ENCODE assay signal across 8 cellular contexts in genomic region chr12:118850244-118850825, GRCh38.
A peak's percentile ranks its signal among the peaks of the same experiment; 100 is the strongest.
DNase-seq lines count a peak whose midpoint lies in the region; TF ChIP-seq lines count a peak whose summit lies in the region.

No MANE protein-coding gene starts in this region.

- H3K27ac Mint-ChIP-seq in brain = no peak overlapping the region

- peaks cover 11% of the 10 kb centered on the region for H3K4me1 Mint-ChIP-seq in brain

- no peaks in the 10 kb centered on the region for H3K36me3 ChIP-seq in neuronal stem cell (replicated peaks in 1 of 2; ENCODE audit: control insufficient read depth in 2 of 2, insufficient read depth in 2 of 2, low read length in 2 of 2)

- H3K4me1 ChIP-seq in neuronal stem cell (ENCODE audit: control insufficient read depth in 2 of 2, insufficient read depth in 1 of 2, low read depth in 1 of 2, low read length in 2 of 2) = peaks cover 0 to 3% of the 10 kb centered on the region in 2 donors

- H3K9ac ChIP-seq in neuronal stem cell (ENCODE audit: low read depth, low read length, poor library complexity) = no peak overlapping the region

- no peak overlapping the region for H3K18ac ChIP-seq in neuronal stem cell (ENCODE audit: low read length)

- no peak overlapping the region for H4K8ac ChIP-seq in neuronal stem cell (ENCODE audit: low read depth, low read length)

- H3K36me3 Mint-ChIP-seq in brain = no peaks in the 10 kb centered on the region

- H3K4me2 ChIP-seq in neuronal stem cell (ENCODE audit: insufficient read depth, low read length, poor library complexity, severe bottlenecking) = no peak overlapping the region

- no peak overlapping the region for H3K4me3 Mint-ChIP-seq in brain

- no peak overlapping the region for H3K27ac ChIP-seq in neuronal stem cell (replicated peaks; ENCODE audit: low read length)

- H2BK15ac ChIP-seq in neuronal stem cell (ENCODE audit: low read length) = no peak overlapping the region

- H2BK12ac ChIP-seq in neuronal stem cell (ENCODE audit: low read length) = no peak overlapping the region

- H4K91ac ChIP-seq in neuronal stem cell (ENCODE audit: low read depth, low read length, poor library complexity) = no peak overlapping the region

- H2BK120ac ChIP-seq in neuronal stem cell (ENCODE audit: low read depth, low read length) = no peak overlapping the region

- H3K27me3 ChIP-seq in neuronal stem cell (ENCODE audit: control insufficient read depth in 3 of 3, insufficient read depth in 3 of 3, low read depth in 1 of 3, low read length in 3 of 3) = no peaks in the 10 kb centered on the region

- peak; percentile 39 to 72 for TF ChIP-seq CTCF in brain (conservative IDR thresholded peaks at IDR 0.05)

- no peak overlapping the region for H2BK5ac ChIP-seq in neuronal stem cell (ENCODE audit: low read length)

- WGBS in neuronal stem cell (ENCODE audit: extremely low coverage in 2 of 2, insufficient read length in 2 of 2, insufficient replicate concordance in 1 of 2), 2 donors = no CpG with 5 or more reads among the region's 7 CpGs

- H3K9me3 Mint-ChIP-seq in brain = no peaks in the 10 kb centered on the region

- DNase-seq in activated CD4-positive, alpha-beta T cell treated with anti-CD3 and anti-CD28 coated beads for 48 hours = peak; percentile 39
- no peak for DNase-seq in activated CD4-positive, alpha-beta T cell treated with anti-CD3 and anti-CD28 coated beads for 4 hours
- DNase-seq in LoVo (ENCODE audit: low spot score) (peak; percentile 5), neuronal stem cell (ENCODE audit: low spot score) (peak; percentile 39), glomerular visceral epithelial cell (ENCODE audit: extremely low spot score) (no peak), NCI-H2196 treated with DMSO at 0.1 percent for 48 hours (lab: John Stamatoyannopoulos, UW; ENCODE audit: unreplicated experiment) (no peak), KG1 (lab: John Stamatoyannopoulos, UW) (no peak)

- H3K79me1 ChIP-seq in neuronal stem cell (ENCODE audit: low read depth, low read length) = no peaks in the 10 kb centered on the region

- H3K14ac ChIP-seq in neuronal stem cell (ENCODE audit: low read length) = no peak overlapping the region

- no peak overlapping the region for H2AFZ ChIP-seq in neuronal stem cell (ENCODE audit: low read length)

- H3K9me3 ChIP-seq in neuronal stem cell (replicated peaks in 1 of 2; ENCODE audit: control insufficient read depth in 2 of 2, insufficient read depth in 1 of 2, low read depth in 1 of 2, low read length in 2 of 2) = no peaks in the 10 kb centered on the region

- H3K23ac ChIP-seq in neuronal stem cell (ENCODE audit: low read depth, low read length, poor library complexity) = no peak overlapping the region

- H3K4me3 ChIP-seq in neuronal stem cell (ENCODE audit: low read length in 2 of 2) = no peak overlapping the region

- peaks cover 13% of the 10 kb centered on the region for H3K27me3 Mint-ChIP-seq in brain

- no peak overlapping the region for H3K4ac ChIP-seq in neuronal stem cell (ENCODE audit: low read length)

- no peak overlapping the region for H2AK5ac ChIP-seq in neuronal stem cell (ENCODE audit: low read depth, low read length)

Comparison
In these comparisons a context has a peak if more than half of its experiments do, and no peak if none do; other contexts are left out.
1. DNase-seq: peak in activated CD4-positive, alpha-beta T cell treated with anti-CD3 and anti-CD28 coated beads for 48 hours (single experiment), LoVo (single experiment) and neuronal stem cell (single experiment); none in activated CD4-positive, alpha-beta T cell treated with anti-CD3 and anti-CD28 coated beads for 4 hours (0 of 2), glomerular visceral epithelial cell (single experiment), NCI-H2196 treated with DMSO at 0.1 percent for 48 hours (single experiment) and KG1 (single experiment).